ENCODE assay signal across 15 cellular contexts in genomic region chr6:127900935-127901334, GRCh38. TPM values are rescaled to one million over a fixed set of nuclear protein-coding genes. Genes with fewer than 3 reads are reported as not detected.
DNase-seq lines count a peak whose midpoint lies in the region; ATAC-seq and TF ChIP-seq lines count a peak whose summit lies in the region.
"Had no signal": no experiment of that assay in that cellular context is flagged by ENCODE, and none has a peak within 500 bp of the region (broad histone marks: within the 10 kb centered on the region; RNA-seq: fewer than 3 reads in every experiment).

THEMIS (minus strand) TSS chr6:127901058; CDS start chr6:127900932, 126 bp downstream.

- CTCF ChIA-PET in activated CD8-positive, alpha-beta T cell treated with anti-CD3 and anti-CD28 coated beads, Interleukin-2, amount 10 ng/mL, durations not matched to agents 7 days and 5 days (lab: Charles Lee) = interaction anchor here (0.6 to 4.3 kb wide), 15 partner anchors 9 to 617 kb away, joined by 3 to 26 read pairs (median 6); no protein-coding TSS in a partner anchor

- intact Hi-C loops in colonic mucosa (cut with DNase I) = no loop called here
- intact Hi-C loops in left lung (cut with DNase I) = no loop called here
- intact Hi-C loops in CD14-positive monocyte (cut with micrococcal nuclease) = no loop called here

- peaks cover 59% of the 10 kb centered on the region for H3K36me3 Mint-ChIP-seq in activated CD8-positive, alpha-beta T cell treated with anti-CD3 and anti-CD28 coated beads, Interleukin-2, amount 10 ng/mL, durations not matched to agents 7 days and 5 days (ENCODE audit: low read depth)
- H3K36me3 Mint-ChIP-seq in stimulated activated naive CD8-positive, alpha-beta T cell treated with anti-CD3 and anti-CD28 coated beads, Interleukin-15, Interleukin-2, amounts not matched to agents 100 ng/mL and 50 ng/mL, for 24 hours (ENCODE audit: low read depth) = no peaks in the 10 kb centered on the region
- H3K36me3 Mint-ChIP-seq in CD14-positive monocyte = no peaks in the 10 kb centered on the region
- H3K36me3 Mint-ChIP-seq: stimulated activated memory B cell treated with anti-CD40 and anti-IgM and Interleukin-4, amounts not matched to agents 10 μg/mL and 1 μg/mL and 100 μg/mL, for 72 hours had no signal

- peaks cover 38% of the 10 kb centered on the region for H3K4me1 Mint-ChIP-seq in activated CD8-positive, alpha-beta T cell treated with anti-CD3 and anti-CD28 coated beads, Interleukin-2, amount 10 ng/mL, durations not matched to agents 7 days and 5 days (ENCODE audit: low read depth)
- peaks cover 61% of the 10 kb centered on the region for H3K4me1 Mint-ChIP-seq in stimulated activated naive CD8-positive, alpha-beta T cell treated with anti-CD3 and anti-CD28 coated beads, Interleukin-15, Interleukin-2, amounts not matched to agents 100 ng/mL and 50 ng/mL, for 24 hours (ENCODE audit: low read depth)
- no peaks in the 10 kb centered on the region for H3K4me1 Mint-ChIP-seq in CD14-positive monocyte
- H3K4me1 Mint-ChIP-seq: neural crest cell; stimulated activated memory B cell treated with anti-CD40 and anti-IgM and Interleukin-4, amounts not matched to agents 10 μg/mL and 1 μg/mL and 100 μg/mL, for 72 hours had no signal

- H3K27me3 Mint-ChIP-seq in activated CD8-positive, alpha-beta T cell treated with anti-CD3 and anti-CD28 coated beads, Interleukin-2, amount 10 ng/mL, durations not matched to agents 7 days and 5 days (ENCODE audit: low read depth) = no peaks in the 10 kb centered on the region
- H3K27me3 Mint-ChIP-seq in stimulated activated naive CD8-positive, alpha-beta T cell treated with anti-CD3 and anti-CD28 coated beads, Interleukin-15, Interleukin-2, amounts not matched to agents 100 ng/mL and 50 ng/mL, for 24 hours = no peaks in the 10 kb centered on the region
- peaks cover 0 to 2% (median 0%) of the 10 kb centered on the region in 3 donors for H3K27me3 Mint-ChIP-seq in CD14-positive monocyte (ENCODE audit: low read depth in 3 of 3)
- H3K27me3 Mint-ChIP-seq: stimulated activated memory B cell treated with anti-CD40 and anti-IgM and Interleukin-4, amounts not matched to agents 10 μg/mL and 1 μg/mL and 100 μg/mL, for 72 hours had no signal

- TF ChIP-seq CTCF in colonic mucosa (IDR thresholded peaks at IDR 0.05) (no peak), left lung (IDR thresholded peaks at IDR 0.05) (no peak), CD14-positive monocyte (IDR thresholded peaks at IDR 0.05) (no peak)

- H3K36me3 ChIP-seq in colonic mucosa (no peaks in the 10 kb centered on the region), left lung (no peaks in the 10 kb centered on the region)
- H3K36me3 ChIP-seq: gastroesophageal sphincter had no signal

- H3K4me3 Mint-ChIP-seq in activated CD8-positive, alpha-beta T cell treated with anti-CD3 and anti-CD28 coated beads, Interleukin-2, amount 10 ng/mL, durations not matched to agents 7 days and 5 days = peak within 1 kb of the TSS; percentile 97
- H3K4me3 Mint-ChIP-seq in stimulated activated naive CD8-positive, alpha-beta T cell treated with anti-CD3 and anti-CD28 coated beads, Interleukin-15, Interleukin-2, amounts not matched to agents 100 ng/mL and 50 ng/mL, for 24 hours = peak within 1 kb of the TSS; percentile 89
- no peak within 1 kb of the TSS for H3K4me3 Mint-ChIP-seq in CD14-positive monocyte
- H3K4me3 Mint-ChIP-seq: neural crest cell; stimulated activated memory B cell treated with anti-CD40 and anti-IgM and Interleukin-4, amounts not matched to agents 10 μg/mL and 1 μg/mL and 100 μg/mL, for 72 hours had no signal

- no peaks in the 10 kb centered on the region for H3K9me3 ChIP-seq in colonic mucosa
- H3K9me3 ChIP-seq in left lung = no peaks in the 10 kb centered on the region

- H3K27ac ChIP-seq in colonic mucosa (no peak within 1 kb of the TSS), left lung (no peak within 1 kb of the TSS)
- H3K27ac ChIP-seq: gastroesophageal sphincter had no signal

- H3K27me3 ChIP-seq in colonic mucosa (no peaks in the 10 kb centered on the region), left lung (no peaks in the 10 kb centered on the region)
- H3K27me3 ChIP-seq: gastroesophageal sphincter had no signal

- peak; percentile 76 for ATAC-seq in activated CD8-positive, alpha-beta T cell treated with anti-CD3 and anti-CD28 coated beads, Interleukin-2, amount 10 ng/mL, durations not matched to agents 7 days and 5 days
- no peak for ATAC-seq in left lung
- ATAC-seq: gastroesophageal sphincter; stimulated activated memory B cell treated with anti-CD40 and anti-IgM and Interleukin-4, amounts not matched to agents 10 μg/mL and 1 μg/mL and 100 μg/mL, for 72 hours had no signal

- no peak within 1 kb of the TSS for H3K9ac ChIP-seq in colonic mucosa (ENCODE audit: low read depth in 2 of 2, low read length in 2 of 2)

- H3K4me3 ChIP-seq in colonic mucosa = peak within 1 kb of the TSS; percentile 2
- H3K4me3 ChIP-seq in left lung = peak within 1 kb of the TSS in 1 of 2 donors; percentile 10
- H3K4me3 ChIP-seq: gastroesophageal sphincter had no signal

- H3K27ac Mint-ChIP-seq in activated CD8-positive, alpha-beta T cell treated with anti-CD3 and anti-CD28 coated beads, Interleukin-2, amount 10 ng/mL, durations not matched to agents 7 days and 5 days = peak within 1 kb of the TSS; percentile 92
- H3K27ac Mint-ChIP-seq in stimulated activated naive CD8-positive, alpha-beta T cell treated with anti-CD3 and anti-CD28 coated beads, Interleukin-15, Interleukin-2, amounts not matched to agents 100 ng/mL and 50 ng/mL, for 24 hours = peak within 1 kb of the TSS; percentile 93
- H3K27ac Mint-ChIP-seq in CD14-positive monocyte = peak within 1 kb of the TSS in 1 of 7 donors; percentile 17
- H3K27ac Mint-ChIP-seq: stimulated activated memory B cell treated with anti-CD40 and anti-IgM and Interleukin-4, amounts not matched to agents 10 μg/mL and 1 μg/mL and 100 μg/mL, for 72 hours had no signal

- H3K9me3 Mint-ChIP-seq in activated CD8-positive, alpha-beta T cell treated with anti-CD3 and anti-CD28 coated beads, Interleukin-2, amount 10 ng/mL, durations not matched to agents 7 days and 5 days (ENCODE audit: insufficient read depth) = peaks cover 7% of the 10 kb centered on the region
- no peaks in the 10 kb centered on the region for H3K9me3 Mint-ChIP-seq in stimulated activated naive CD8-positive, alpha-beta T cell treated with anti-CD3 and anti-CD28 coated beads, Interleukin-15, Interleukin-2, amounts not matched to agents 100 ng/mL and 50 ng/mL, for 24 hours
- H3K9me3 Mint-ChIP-seq in CD14-positive monocyte = peaks cover 0 to 3% (median 0%) of the 10 kb centered on the region in 7 donors
- H3K9me3 Mint-ChIP-seq: neural crest cell had no signal

- no peaks in the 10 kb centered on the region for H3K4me1 ChIP-seq in colonic mucosa
- no peaks in the 10 kb centered on the region for H3K4me1 ChIP-seq in left lung
- H3K4me1 ChIP-seq: gastroesophageal sphincter had no signal

- POLR2A ChIA-PET in activated CD8-positive, alpha-beta T cell treated with anti-CD3 and anti-CD28 coated beads, Interleukin-2, amount 10 ng/mL, durations not matched to agents 7 days and 5 days (lab: Charles Lee) = interaction anchor here (0.6 to 3.3 kb wide), 18 partner anchors 11 to 352 kb away, joined by 3 to 55 read pairs (median 4); no protein-coding TSS in a partner anchor

- DNase-seq in RPMI8226 (peak; percentile 86), colonic mucosa (no peak), left lung (no peak), T1000 (lab: John Stamatoyannopoulos, UW) (no peak), CD14-positive monocyte (ENCODE audit: low spot score) (no peak)
- peak; percentile 83 for DNase-seq in activated CD8-positive, alpha-beta T cell treated with anti-CD3 and anti-CD28 coated beads, Interleukin-2, amount 10 ng/mL, durations not matched to agents 7 days and 5 days
- DNase-seq: amniotic stem cell, Karpas-422, kidney glomerular epithelial cell, NCI-H2107 had no signal

RNA-seq across cellular contexts. Expression of gene THEMIS, which starts in this region (rescaled TPM):
- 100 to 1,000 TPM; 142 to 144 TPM for total RNA-seq in activated CD8-positive, alpha-beta T cell treated with anti-CD3 and anti-CD28 coated beads, Interleukin-2, amount 10 ng/mL, durations not matched to agents 7 days and 5 days
- total RNA-seq in colonic mucosa (under 1 TPM; 0.96 TPM), left lung (1 to 10 TPM in 1 of 2 donors, under 1 TPM in 1; 0.38 to 2.6 TPM)
- under 1 TPM; 0.13 to 0.16 TPM for polyA plus RNA-seq in CD14-positive monocyte
- total RNA-seq: dermis microvascular lymphatic vessel endothelial cell, neural crest cell had no signal

Comparison
In these comparisons a context has a peak if more than half of its experiments do, and no peak if none do; other contexts are left out.
1. RNA of gene THEMIS (total RNA-seq): 142 to 144 TPM in activated CD8-positive, alpha-beta T cell treated with anti-CD3 and anti-CD28 coated beads, Interleukin-2, amount 10 ng/mL, durations not matched to agents 7 days and 5 days; 0.38 to 2.6 TPM in left lung and 0.96 TPM in colonic mucosa; every median in the first group is over 10 times any median in the second.
2. DNase-seq: peak in RPMI8226 (single experiment) and activated CD8-positive, alpha-beta T cell treated with anti-CD3 and anti-CD28 coated beads, Interleukin-2, amount 10 ng/mL, durations not matched to agents 7 days and 5 days (single experiment); none in colonic mucosa (single experiment), left lung (0 of 2), T1000 (single experiment) and CD14-positive monocyte (single experiment).
3. H3K4me3 Mint-ChIP-seq: peak in activated CD8-positive, alpha-beta T cell treated with anti-CD3 and anti-CD28 coated beads, Interleukin-2, amount 10 ng/mL, durations not matched to agents 7 days and 5 days (single experiment) and stimulated activated naive CD8-positive, alpha-beta T cell treated with anti-CD3 and anti-CD28 coated beads, Interleukin-15, Interleukin-2, amounts not matched to agents 100 ng/mL and 50 ng/mL, for 24 hours (single experiment); none in CD14-positive monocyte (0 of 2).